ENCODE assay signal across 8 cellular contexts in the genomic region with DNA sequence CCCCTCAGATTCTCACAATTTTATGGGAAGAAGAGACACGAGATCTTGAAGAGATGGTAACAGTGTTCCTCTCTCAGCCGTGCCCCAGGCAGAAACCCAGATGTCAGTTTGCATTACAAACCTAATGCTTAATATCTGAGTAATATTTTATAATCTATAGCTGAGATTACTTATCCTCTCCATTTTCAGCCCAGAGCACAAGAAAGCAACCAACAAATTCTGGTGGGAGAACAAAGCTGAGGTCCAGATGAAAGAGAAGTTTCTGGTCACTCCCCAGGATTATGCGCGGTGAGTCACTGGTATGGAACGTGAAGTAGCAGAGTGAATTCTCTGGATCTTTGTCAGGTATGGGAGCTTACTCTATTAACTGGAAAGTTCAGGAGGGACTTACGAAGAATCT. TPM values are rescaled to one million over a fixed set of nuclear protein-coding genes. Genes with fewer than 3 reads are reported as not detected.
DNase-seq lines count a peak whose midpoint lies in the region; ATAC-seq and TF ChIP-seq lines count a peak whose summit lies in the region.

No MANE protein-coding gene starts in this region.

- H3K4me2 ChIP-seq in SU-DHL-6 (ENCODE audit: low read depth, low read length, poor library complexity, severe bottlenecking), result peak overlapping the region; percentile 74

- no peaks in the 10 kb centered on the region for H3K9me3 ChIP-seq in SU-DHL-6 (ENCODE audit: insufficient read depth, low read length)

- TF ChIP-seq CTCF in SU-DHL-6 (IDR thresholded peaks at IDR 0.05; ENCODE audit: insufficient read depth, low read length, poor library complexity, severe bottlenecking), result no peak

- H2AFZ ChIP-seq in SU-DHL-6 (ENCODE audit: low read depth, low read length, severe bottlenecking), result no peak overlapping the region

- no peaks in the 10 kb centered on the region for H4K20me1 ChIP-seq in SU-DHL-6 (ENCODE audit: low read depth, low read length)

- H3K36me3 ChIP-seq in H7 (replicated peaks; ENCODE audit: control insufficient read depth, insufficient read depth, low read length) (peaks cover 4% of the 10 kb centered on the region), SU-DHL-6 (ENCODE audit: low read length) (0 out of 2 replicates have a peak, but pooled peaks cover 4% of the 10 kb centered on the region)

- H3F3A ChIP-seq in SU-DHL-6 (ENCODE audit: insufficient read depth), result no peaks in the 10 kb centered on the region

- peaks cover 40% of the 10 kb centered on the region for H3K79me2 ChIP-seq in SU-DHL-6 (ENCODE audit: insufficient read depth, low read length)

- DNase-seq in H7, result peak; percentile 77
- DNase-seq in fibroblast of the conjunctiva (ENCODE audit: low read depth), result peak; percentile 28
- DNase-seq in pulmonary artery endothelial cell (ENCODE audit: low read depth, low spot score), result peak; percentile 29
- DNase-seq in DMS79 treated with DMSO at 0.1 percent for 48 hours (lab: John Stamatoyannopoulos, UW), result no peak
- DNase-seq in occipital lobe (lab: John Stamatoyannopoulos, UW), result no peak

- ATAC-seq in GM19328 (IDR thresholded peaks at IDR 0.05; ENCODE audit: unreplicated experiment) (no peak), HG02870 (IDR thresholded peaks at IDR 0.05; ENCODE audit: unreplicated experiment) (no peak)

- 0 out of 2 replicates have a peak overlapping the region, but pooled peaks have one; percentile 5 for H3K27ac ChIP-seq in SU-DHL-6 (ENCODE audit: low read depth, low read length)

- peak overlapping the region; percentile 79 for H3K9ac ChIP-seq in SU-DHL-6 (ENCODE audit: low read length)

- H3K4me3 ChIP-seq in H7 (ENCODE audit: insufficient read depth, low read depth, low read length), result peak overlapping the region; percentile 97
- peak overlapping the region; percentile 73 for H3K4me3 ChIP-seq in SU-DHL-6 (ENCODE audit: insufficient read depth, low read length, poor library complexity, severe bottlenecking)

- H3K27me3 ChIP-seq in H7 (ENCODE audit: control insufficient read depth, insufficient read depth, low read length) (no peaks in the 10 kb centered on the region), SU-DHL-6 (ENCODE audit: low read length) (no peaks in the 10 kb centered on the region)

- no peaks in the 10 kb centered on the region for H3K9me2 ChIP-seq in SU-DHL-6 (replicated peaks; ENCODE audit: insufficient read depth, low read length)

RNA-seq across cellular contexts. Expression of a gene that starts 0.9 kb away (rescaled TPM):
- total RNA-seq in H7 (2014; rRNA removed; shearing (Covaris generic)), result 15.7 and 18.0 TPM in 2 replicates
- total RNA-seq in pulmonary artery endothelial cell, result 11.6 and 13.9 TPM in 2 replicates
- total RNA-seq in occipital lobe, result 31.0 TPM

RNA-seq across cellular contexts. Expression of a gene that starts 19.3 kb away (rescaled TPM):
- 881 and 959 TPM in 2 replicates for total RNA-seq in H7 (2014; rRNA removed; shearing (Covaris generic))
- total RNA-seq in pulmonary artery endothelial cell, result 629 and 746 TPM in 2 replicates
- total RNA-seq in occipital lobe, result 705 TPM

RNA-seq across cellular contexts. Expression of a gene that starts 19.7 kb away (rescaled TPM):
- total RNA-seq in H7 (2014; rRNA removed; shearing (Covaris generic)), result 78.3 and 98.2 TPM in 2 replicates
- total RNA-seq in pulmonary artery endothelial cell (64.5 and 119 TPM in 2 replicates), occipital lobe (63.9 TPM)

RNA-seq across cellular contexts. Expression of a gene that starts 27.3 kb away (rescaled TPM):
- total RNA-seq in H7 (2014; rRNA removed; shearing (Covaris generic)), result not detected in 2 replicates
- not detected in 2 replicates for total RNA-seq in pulmonary artery endothelial cell
- total RNA-seq in occipital lobe, result 0.31 TPM

RNA-seq across cellular contexts. Expression of a gene that starts 31.9 kb away (rescaled TPM):
- total RNA-seq in H7 (2014; rRNA removed; shearing (Covaris generic)), result 53.2 and 54.5 TPM in 2 replicates
- total RNA-seq in pulmonary artery endothelial cell, result 15.2 and 15.4 TPM in 2 replicates
- 9.5 TPM for total RNA-seq in occipital lobe

Comparison
In these comparisons a context has a peak if more than half of its experiments do, and no peak if none do; other contexts are left out.
1. DNase-seq: peak in H7 (single experiment), fibroblast of the conjunctiva (single experiment) and pulmonary artery endothelial cell (single experiment); none in DMS79 treated with DMSO at 0.1 percent for 48 hours (single experiment) and occipital lobe (single experiment).